In genomic region chr2:8469709-8470493, GRCh38 we compare ENCODE assay signal across 1 cellular context.
TF ChIP-seq lines count a peak whose summit lies in the region.

No MANE protein-coding gene starts in this region.

TF ChIP-seq in GM12878, 131 proteins besides CTCF, POLR2A, EP300 and RAD21 (continued from another document):
- TF ChIP-seq ZBTB11 (CRISPR knock-in tag; IDR thresholded peaks at IDR 0.05) (no peak), MTA2 (IDR thresholded peaks at IDR 0.05; ENCODE audit: low read depth) (peak; percentile 76), CREM (IDR thresholded peaks at IDR 0.05; ENCODE audit: low read depth) (no peak), WRNIP1 (IDR thresholded peaks at IDR 0.05; ENCODE audit: borderline replicate concordance, low read depth, low read length) (no peak), CHD4 (IDR thresholded peaks at IDR 0.05) (no peak), SUZ12 (IDR thresholded peaks at IDR 0.05; ENCODE audit: unreplicated experiment) (no peak), MEF2B (IDR thresholded peaks at IDR 0.05; ENCODE audit: partially characterized antibody, poor library complexity, severe bottlenecking) (peak; percentile 17), LARP7 (IDR thresholded peaks at IDR 0.05) (no peak), SREBF1 (IDR thresholded peaks at IDR 0.05; ENCODE audit: low read length) (no peak), KAT2A (conservative IDR thresholded peaks at IDR 0.05; ENCODE audit: control insufficient read depth, low read depth, low read length) (no peak), USF2 (IDR thresholded peaks at IDR 0.05; ENCODE audit: borderline replicate concordance, low read depth, low read length) (no peak; the same call in 1 of the 2 replicates), E2F4 (IDR thresholded peaks at IDR 0.05; ENCODE audit: low read depth, low read length) (no peak), MLLT1 (IDR thresholded peaks at IDR 0.05) (peak; percentile 44; the same call in 1 of the 2 replicates), RBBP5 (conservative IDR thresholded peaks at IDR 0.05) (no peak), NFXL1 (IDR thresholded peaks at IDR 0.05; ENCODE audit: borderline replicate concordance) (no peak), RELB (IDR thresholded peaks at IDR 0.05; ENCODE audit: low read depth) (0 out of 2 replicates have a peak, but pooled peaks have one; percentile 39), ZNF384 (IDR thresholded peaks at IDR 0.05; ENCODE audit: borderline replicate concordance, low read depth, low read length) (no peak), ATF7 (IDR thresholded peaks at IDR 0.05; ENCODE audit: low read depth) (peak; percentile 48; the same call in 1 of the 2 replicates), POLR2AphosphoS5 (IDR thresholded peaks at IDR 0.05; ENCODE audit: low read length) (no peak), BCL11A (IDR thresholded peaks at IDR 0.05; ENCODE audit: low read depth, low read length) (0 out of 2 replicates have a peak, but pooled peaks have one; percentile 38), GABPA (IDR thresholded peaks at IDR 0.05; ENCODE audit: low read depth) (no peak), CBFB (IDR thresholded peaks at IDR 0.05; ENCODE audit: low read depth) (no peak), MTA3 (IDR thresholded peaks at IDR 0.05; ENCODE audit: borderline replicate concordance, low read length) (no peak), ATF2 (IDR thresholded peaks at IDR 0.05; ENCODE audit: low read length) (no peak), ASH2L (IDR thresholded peaks at IDR 0.05; ENCODE audit: borderline replicate concordance, low read depth) (no peak), TBL1XR1 (IDR thresholded peaks at IDR 0.05; ENCODE audit: low read depth, low read length) (no peak), KLF5 (IDR thresholded peaks at IDR 0.05; ENCODE audit: partially characterized antibody) (no peak), ZNF274 (IDR thresholded peaks at IDR 0.05; ENCODE audit: insufficient read depth, insufficient read length) (no peak), CEBPZ (IDR thresholded peaks at IDR 0.05; ENCODE audit: low read depth, low read length) (no peak), CUX1 (IDR thresholded peaks at IDR 0.05; ENCODE audit: insufficient replicate concordance, low read depth, low read length) (no peak), POLR2AphosphoS2 (IDR thresholded peaks at IDR 0.05; ENCODE audit: low read depth, low read length) (no peak), STAT3 (IDR thresholded peaks at IDR 0.05; ENCODE audit: low read depth, low read length) (no peak), RAD51 (IDR thresholded peaks at IDR 0.05) (no peak), HDGF (IDR thresholded peaks at IDR 0.05) (peak; percentile 49; the same call in 1 of the 2 replicates), RCOR1 (conservative IDR thresholded peaks at IDR 0.05; ENCODE audit: low read depth, low read length) (no peak), BRCA1 (IDR thresholded peaks at IDR 0.05; ENCODE audit: low read depth, low read length) (no peak), NR2C2 (IDR thresholded peaks at IDR 0.05; ENCODE audit: borderline replicate concordance, control insufficient read depth, insufficient read length, low read depth) (no peak)
